19 cellular contexts compared by ENCODE assay signal in the genomic region with DNA sequence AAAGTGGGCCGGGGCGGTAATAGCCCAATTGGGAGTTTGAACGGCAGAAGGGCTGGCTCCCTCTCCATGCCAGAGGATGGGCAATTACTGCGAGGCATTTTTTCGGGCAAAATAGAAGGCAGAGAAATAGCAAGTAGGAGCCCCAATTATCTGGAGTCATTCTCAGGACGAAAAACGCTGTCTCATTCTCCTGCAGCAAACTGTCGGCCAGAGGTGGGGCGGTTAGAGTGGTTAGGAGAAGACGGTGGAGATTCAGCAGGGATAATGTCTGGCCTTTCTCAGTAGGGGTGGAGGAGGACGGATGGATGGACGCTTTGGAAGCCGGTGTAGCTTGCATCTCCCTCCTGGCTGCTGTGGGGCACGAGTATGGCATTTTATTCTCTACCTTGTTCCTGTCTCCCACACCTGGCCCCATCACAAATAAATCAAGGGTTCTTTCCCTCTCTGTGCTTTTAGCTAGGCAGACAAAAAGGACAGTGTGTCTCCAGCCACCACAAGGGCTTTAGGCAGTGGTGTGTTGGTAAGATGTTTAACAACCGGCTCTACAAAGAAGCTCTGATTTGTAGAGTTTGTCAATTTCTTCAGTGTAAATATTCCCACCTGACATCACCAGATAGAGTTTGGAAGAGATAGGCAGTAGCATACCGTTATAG.
"Had no signal": no experiment of that assay in that cellular context is flagged by ENCODE, and none has a peak within 500 bp of the region (broad histone marks: within the 10 kb centered on the region; RNA-seq: fewer than 3 reads in every experiment).

No MANE protein-coding gene starts in this region.

- H3K79me2 ChIP-seq: hepatocyte had no signal

- H3K9me3 ChIP-seq: neutrophil, psoas muscle, upper lobe of left lung had no signal

- H3K4me2 ChIP-seq: hepatocyte had no signal

- H3K4me1 ChIP-seq: psoas muscle, spleen, tibial artery, upper lobe of left lung had no signal

- H3K4me3 Mint-ChIP-seq: naive B cell; nephron; stimulated activated memory B cell treated with anti-CD40 and anti-IgM and Interleukin-4, amounts not matched to agents 10 μg/mL and 1 μg/mL and 100 μg/mL, for 72 hours; stimulated activated naive CD8-positive, alpha-beta T cell treated with anti-CD3 and anti-CD28 coated beads, Interleukin-15, Interleukin-2, amounts not matched to agents 100 ng/mL and 50 ng/mL, for 24 hours had no signal

- DNase-seq: dermis blood vessel endothelial cell; foreskin melanocyte; head of caudate nucleus; kidney glomerular epithelial cell; mesendoderm; naive B cell; psoas muscle; spleen; stimulated activated CD4-positive, alpha-beta T cell treated with anti-CD3 and anti-CD28 coated beads, Interleukin-15, amount 100 ng/mL, for 24 hours; stimulated activated CD4-positive, alpha-beta T cell treated with anti-CD3 and anti-CD28 coated beads, Interleukin-1b, Interleukin-23, amount 100 ng/mL, for 48 hours; stimulated activated CD4-positive, alpha-beta T cell treated with anti-CD3 and anti-CD28 coated beads, Interleukin-4, amount 100 ng/mL, for 24 hours; tibial artery; upper lobe of left lung had no signal

- H3K36me3 ChIP-seq: neutrophil, spleen, tibial artery, upper lobe of left lung had no signal

- H3K27ac ChIP-seq: hepatocyte, neutrophil, psoas muscle, spleen, tibial artery, upper lobe of left lung had no signal

- ATAC-seq: psoas muscle; sciatic nerve; stimulated activated memory B cell treated with anti-CD40 and anti-IgM and Interleukin-4, amounts not matched to agents 10 μg/mL and 1 μg/mL and 100 μg/mL, for 72 hours had no signal

- H3K4me1 Mint-ChIP-seq: naive B cell; nephron; stimulated activated memory B cell treated with anti-CD40 and anti-IgM and Interleukin-4, amounts not matched to agents 10 μg/mL and 1 μg/mL and 100 μg/mL, for 72 hours had no signal

- H2AFZ ChIP-seq: hepatocyte had no signal

- H3K27ac Mint-ChIP-seq: naive B cell; nephron; stimulated activated memory B cell treated with anti-CD40 and anti-IgM and Interleukin-4, amounts not matched to agents 10 μg/mL and 1 μg/mL and 100 μg/mL, for 72 hours; stimulated activated naive CD8-positive, alpha-beta T cell treated with anti-CD3 and anti-CD28 coated beads, Interleukin-15, Interleukin-2, amounts not matched to agents 100 ng/mL and 50 ng/mL, for 24 hours had no signal

- H3K36me3 Mint-ChIP-seq: stimulated activated memory B cell treated with anti-CD40 and anti-IgM and Interleukin-4, amounts not matched to agents 10 μg/mL and 1 μg/mL and 100 μg/mL, for 72 hours had no signal

- H3K4me3 ChIP-seq: hepatocyte, psoas muscle, spleen, tibial artery, upper lobe of left lung had no signal
